ENCODE assay signal across 15 cellular contexts in the genomic region with DNA sequence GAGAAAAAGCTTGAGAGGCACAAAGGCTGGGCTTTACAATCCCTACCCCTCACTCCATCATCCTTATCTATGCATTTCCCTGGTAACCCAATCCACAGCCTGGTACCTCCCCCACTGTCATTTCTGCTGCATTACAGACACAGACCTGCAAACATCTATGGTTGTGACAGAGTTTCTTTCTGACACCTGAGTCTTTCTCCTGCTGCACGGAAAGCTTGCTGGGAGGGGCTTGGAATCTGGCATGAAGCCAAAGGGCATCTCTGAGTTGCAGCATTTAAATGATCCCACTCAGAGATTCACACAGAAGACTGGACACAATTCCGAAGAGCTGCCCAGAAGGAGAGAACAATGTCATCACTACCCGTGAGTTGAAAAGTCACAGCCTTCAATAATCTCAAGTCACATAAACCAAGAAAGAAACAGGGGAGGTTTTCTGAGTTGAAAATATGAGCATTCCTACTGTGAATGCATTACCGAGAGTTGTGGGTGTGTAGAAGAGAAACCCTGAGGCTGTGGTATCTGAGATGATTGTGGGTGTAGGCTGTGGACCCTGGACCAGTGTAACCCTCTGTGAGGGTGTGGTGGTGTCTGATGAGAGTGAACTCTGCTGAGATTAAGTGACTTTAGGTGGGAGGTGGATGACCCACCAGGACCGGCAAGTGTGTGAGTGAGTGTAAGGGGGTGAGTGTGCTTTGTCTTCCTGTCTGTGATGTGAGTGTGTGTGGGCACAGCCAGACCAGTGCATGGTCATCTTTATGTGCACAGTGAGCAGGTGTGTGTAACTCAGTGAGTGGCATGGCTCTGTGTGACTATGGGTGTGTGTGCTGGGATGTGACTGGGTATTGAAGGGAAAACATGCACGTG. TPM values are rescaled to one million over a fixed set of nuclear protein-coding genes. Genes with fewer than 3 reads are reported as not detected.
DNase-seq lines count a peak whose midpoint lies in the region; ATAC-seq, FAIRE-seq and TF ChIP-seq lines count a peak whose summit lies in the region.
"Had no signal": no experiment of that assay in that cellular context is flagged by ENCODE, and none has a peak within 500 bp of the region (broad histone marks: within the 10 kb centered on the region; RNA-seq: fewer than 3 reads in every experiment).

A gene with protein sequence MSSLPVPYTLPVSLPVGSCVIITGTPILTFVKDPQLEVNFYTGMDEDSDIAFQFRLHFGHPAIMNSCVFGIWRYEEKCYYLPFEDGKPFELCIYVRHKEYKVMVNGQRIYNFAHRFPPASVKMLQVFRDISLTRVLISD (plus strand): TSS at position 301 of the 864 bp plus-strand sequence. CDS start 48 bp downstream, at position 349.

- TF ChIP-seq EP300 in A549 (IDR thresholded peaks at IDR 0.05), result no peak

- no peak within 1 kb of the TSS for H3K4me2 ChIP-seq in A549

- TF ChIP-seq POLR2A in A549 (IDR thresholded peaks at IDR 0.05; ENCODE audit: low read length) (no peak), GM12891 (IDR thresholded peaks at IDR 0.05; ENCODE audit: low read depth, low read length) (no peak)

- H3K4me3 Mint-ChIP-seq in activated naive CD4-positive, alpha-beta T cell treated with anti-CD3 and anti-CD28 coated beads, Interleukin-2, amount 50 U/mL, for 24 hours, result peak within 1 kb of the TSS; percentile 54
- no peak within 1 kb of the TSS for H3K4me3 Mint-ChIP-seq in glutamatergic neuron (ENCODE audit: unreplicated experiment)

- no peaks in the 10 kb centered on the region for H3K27me3 Mint-ChIP-seq in activated naive CD4-positive, alpha-beta T cell treated with anti-CD3 and anti-CD28 coated beads, Interleukin-2, amount 50 U/mL, for 24 hours
- H3K27me3 Mint-ChIP-seq in glutamatergic neuron (ENCODE audit: unreplicated experiment), result peaks cover 1% of the 10 kb centered on the region

- peaks cover 47% of the 10 kb centered on the region for H3K4me1 Mint-ChIP-seq in activated naive CD4-positive, alpha-beta T cell treated with anti-CD3 and anti-CD28 coated beads, Interleukin-2, amount 50 U/mL, for 24 hours
- no peaks in the 10 kb centered on the region for H3K4me1 Mint-ChIP-seq in glutamatergic neuron (ENCODE audit: low read depth, unreplicated experiment)

- CTCF ChIA-PET in A549 (lab: Yijun Ruan, JAX), result interaction anchor here (0.9 kb wide), 1 partner anchor 153 kb away, joined by 3 read pairs; no protein-coding TSS in a partner anchor

- H3K9me3 ChIP-seq in A549, result no peaks in the 10 kb centered on the region
- H3K9me3 ChIP-seq: adrenal gland, BLaER1 had no signal

- peak; percentile 36 for FAIRE-seq in A549 (lab: Jason Lieb, UNC)
- peak; percentile 96 for FAIRE-seq in GM12891 (lab: Jason Lieb, UNC)

- no peaks in the 10 kb centered on the region for H3K4me1 ChIP-seq in A549
- H3K4me1 ChIP-seq: adrenal gland had no signal

- peaks cover 4% of the 10 kb centered on the region for H3K9me3 Mint-ChIP-seq in activated naive CD4-positive, alpha-beta T cell treated with anti-CD3 and anti-CD28 coated beads, Interleukin-2, amount 50 U/mL, for 24 hours
- H3K9me3 Mint-ChIP-seq in glutamatergic neuron (ENCODE audit: unreplicated experiment), result no peaks in the 10 kb centered on the region

- POLR2A ChIA-PET in A549 (lab: Yijun Ruan, JAX), result no interaction called here

- H3K27ac ChIP-seq in A549, result no peak within 1 kb of the TSS
- H3K27ac ChIP-seq: adrenal gland, BLaER1 had no signal

- H3K4me3 ChIP-seq in A549, result no peak within 1 kb of the TSS
- H3K4me3 ChIP-seq: adrenal gland, BLaER1 had no signal

- WGBS in A549 (ENCODE audit: missing lambda C conversion rate), result 20% methylated on average over 6 of the region's 6 CpGs

- peaks cover 4% of the 10 kb centered on the region for H3K36me3 Mint-ChIP-seq in activated naive CD4-positive, alpha-beta T cell treated with anti-CD3 and anti-CD28 coated beads, Interleukin-2, amount 50 U/mL, for 24 hours
- H3K36me3 Mint-ChIP-seq in glutamatergic neuron (ENCODE audit: unreplicated experiment), result no peaks in the 10 kb centered on the region

- H3K27ac Mint-ChIP-seq in activated naive CD4-positive, alpha-beta T cell treated with anti-CD3 and anti-CD28 coated beads, Interleukin-2, amount 50 U/mL, for 24 hours, result peak within 1 kb of the TSS; percentile 91
- no peak within 1 kb of the TSS for H3K27ac Mint-ChIP-seq in glutamatergic neuron (ENCODE audit: unreplicated experiment)

- peak; percentile 26 to 46; a peak in 5 of 6 replicates for ATAC-seq in A549
- ATAC-seq: activated CD4-positive, CD25-positive, alpha-beta regulatory T cell treated with anti-CD3 and anti-CD28 coated beads, Interleukin-2, amount 50 U/mL, for 24 hours had no signal

- TF ChIP-seq CTCF in A549 (IDR thresholded peaks at IDR 0.05) (no peak), glutamatergic neuron (IDR thresholded peaks at IDR 0.05; ENCODE audit: partially characterized antibody, unreplicated experiment) (no peak)

- TF ChIP-seq RAD21 in A549 (conservative IDR thresholded peaks at IDR 0.05 in 1 of 2, IDR thresholded peaks at IDR 0.05 in 1 of 2), result no peak

- no peak for DNase-seq in A549 (ENCODE audit: low read depth in 1 of 2, low spot score in 1 of 2)
- no peak for DNase-seq in GM12891 (ENCODE audit: insufficient read length, low spot score)
- DNase-seq in NCI-H345 (lab: John Stamatoyannopoulos, UW), result peak; percentile 69
- DNase-seq in GF-D8 (lab: John Stamatoyannopoulos, UW), result no peak
- no peak for DNase-seq in glutamatergic neuron
- DNase-seq in C1 segment of cervical spinal cord (lab: John Stamatoyannopoulos, UW), result no peak
- DNase-seq in AG08396 (ENCODE audit: low spot score), result no peak
- DNase-seq: adrenal gland; GDM1; posterior cingulate gyrus; stimulated activated naive CD4-positive, alpha-beta T cell had no signal

TF ChIP-seq in A549, 52 proteins besides CTCF, POLR2A, EP300 and RAD21 (continues in another document):
- TF ChIP-seq ZC3H11A (IDR thresholded peaks at IDR 0.05) (no peak), JUNB (IDR thresholded peaks at IDR 0.05) (no peak), CBX2 (IDR thresholded peaks at IDR 0.05; ENCODE audit: borderline replicate concordance, low read depth) (no peak), MAFK (IDR thresholded peaks at IDR 0.05; ENCODE audit: partially characterized antibody) (no peak), KDM5A (IDR thresholded peaks at IDR 0.05) (no peak), EHMT2 (IDR thresholded peaks at IDR 0.05; ENCODE audit: low read depth) (no peak), JUN (IDR thresholded peaks at IDR 0.05) (no peak; a peak in 1 of 5 replicates), CHD2 (IDR thresholded peaks at IDR 0.05; ENCODE audit: low read length, partially characterized antibody) (no peak), EHF (CRISPR knock-in tag; IDR thresholded peaks at IDR 0.05) (no peak), RARB (CRISPR knock-in tag; IDR thresholded peaks at IDR 0.05) (no peak)
- TF ChIP-seq, protein P1, sequence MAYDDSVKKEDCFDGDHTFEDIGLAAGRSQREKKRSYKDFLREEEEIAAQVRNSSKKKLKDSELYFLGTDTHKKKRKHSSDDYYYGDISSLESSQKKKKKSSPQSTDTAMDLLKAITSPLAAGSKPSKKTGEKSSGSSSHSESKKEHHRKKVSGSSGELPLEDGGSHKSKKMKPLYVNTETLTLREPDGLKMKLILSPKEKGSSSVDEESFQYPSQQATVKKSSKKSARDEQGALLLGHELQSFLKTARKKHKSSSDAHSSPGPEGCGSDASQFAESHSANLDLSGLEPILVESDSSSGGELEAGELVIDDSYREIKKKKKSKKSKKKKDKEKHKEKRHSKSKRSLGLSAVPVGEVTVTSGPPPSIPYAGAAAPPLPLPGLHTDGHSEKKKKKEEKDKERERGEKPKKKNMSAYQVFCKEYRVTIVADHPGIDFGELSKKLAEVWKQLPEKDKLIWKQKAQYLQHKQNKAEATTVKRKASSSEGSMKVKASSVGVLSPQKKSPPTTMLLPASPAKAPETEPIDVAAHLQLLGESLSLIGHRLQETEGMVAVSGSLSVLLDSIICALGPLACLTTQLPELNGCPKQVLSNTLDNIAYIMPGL (CRISPR knock-in tag; IDR thresholded peaks at IDR 0.05; ENCODE audit: borderline replicate concordance), result no peak

TF ChIP-seq in GM12891, 5 proteins besides CTCF, POLR2A, EP300 and RAD21:
- TF ChIP-seq SPI1 (IDR thresholded peaks at IDR 0.05; ENCODE audit: low read depth, low read length), result no peak
- TF ChIP-seq POU2F2 (IDR thresholded peaks at IDR 0.05; ENCODE audit: low read depth, low read length), result peak; percentile 67

RNA-seq across cellular contexts. Expression of the gene that starts here (rescaled TPM):
- polyA plus RNA-seq in A549 (2011; rRNA removed) (not detected in 2 replicates), A549 (2017; fragmentation: RNase III; extraction: RNeasy Plus Mini Kit Qiagen cat#74134 plus additional on column Dnase treatment) (not detected in 3 replicates)
- polyA plus RNA-seq in A549 (2012; cell fraction: cytosol; rRNA removed), result not detected in 2 replicates
- polyA plus RNA-seq in A549 (2012; cell fraction: nucleus; rRNA removed), result not detected in 2 replicates
- not detected in 2 replicates for polyA minus RNA-seq in A549 (2011; rRNA and poly(A)+ RNA removed)
- 7.7 TPM for polyA plus RNA-seq in GM12891 (2012; ENCODE audit: low read depth, missing spikeins)
- not detected for total RNA-seq in glutamatergic neuron (ENCODE audit: unreplicated experiment)
- total RNA-seq: adrenal gland, MCF 10A had no signal
- polyA plus RNA-seq: adrenal gland had no signal

Comparison
In these comparisons a context has a peak if more than half of its experiments do, and no peak if none do; other contexts are left out.
1. Peak in ATAC-seq in A549; RNA of the gene not detected or under 1 TPM.